10 cellular contexts compared by ENCODE assay signal in the genomic region with DNA sequence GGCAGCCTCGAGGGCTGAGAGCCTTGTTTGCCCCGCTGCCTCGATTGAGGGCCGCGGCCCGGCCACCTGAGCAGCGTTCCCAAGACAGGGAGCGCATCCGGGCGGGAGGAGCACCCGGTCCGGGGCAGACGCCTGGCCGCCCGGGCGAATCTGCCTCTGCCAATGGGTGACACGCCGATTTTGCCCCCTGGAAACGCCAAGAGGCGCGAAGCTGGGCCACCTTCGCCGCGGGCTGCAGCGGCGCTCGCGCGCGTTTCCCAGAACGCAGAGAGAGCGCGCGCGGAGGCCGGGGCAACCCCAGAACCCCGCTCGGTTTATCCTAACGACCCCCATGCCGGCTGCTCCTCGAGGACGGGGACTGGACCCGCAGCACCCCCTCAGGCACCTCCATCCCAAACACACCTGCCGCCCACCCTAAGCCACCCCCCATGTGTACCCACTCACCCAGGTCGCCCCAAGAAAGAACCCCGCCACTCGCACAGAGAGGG. TPM values are rescaled to one million over a fixed set of nuclear protein-coding genes. Genes with fewer than 3 reads are reported as not detected.
DNase-seq lines count a peak whose midpoint lies in the region; ATAC-seq, FAIRE-seq and TF ChIP-seq lines count a peak whose summit lies in the region.
"Had no signal": no experiment of that assay in that cellular context is flagged by ENCODE, and none has a peak within 500 bp of the region (broad histone marks: within the 10 kb centered on the region; RNA-seq: fewer than 3 reads in every experiment).

No MANE protein-coding gene starts in this region.

- no peaks in the 10 kb centered on the region for H3K79me1 ChIP-seq in H9 (ENCODE audit: insufficient read depth, low read depth, low read length, poor library complexity, severe bottlenecking)

- no peak for FAIRE-seq in A549 (lab: Jason Lieb, UNC)

- H2AFZ ChIP-seq in H9 (ENCODE audit: low read length) = no peak overlapping the region

- peaks cover 5% of the 10 kb centered on the region; the same call in 1 of the 2 replicates for H3K27me3 ChIP-seq in H9 (ENCODE audit: insufficient read depth, low read length)
- H3K27me3 ChIP-seq in naive thymus-derived CD4-positive, alpha-beta T cell (ENCODE audit: control insufficient read depth in 2 of 2, insufficient read depth in 2 of 2, low read length in 2 of 2) = peaks cover 0 to 2% of the 10 kb centered on the region in 2 donors

- 0% methylated on average over 2 of the region's 47 CpGs for WGBS in A549 (ENCODE audit: missing lambda C conversion rate)
- WGBS in H9 (ENCODE audit: extremely low coverage, insufficient read length, low lambda C conversion rate) = no CpG with 5 or more reads among the region's 47 CpGs

- TF ChIP-seq CTCF in A549 (IDR thresholded peaks at IDR 0.05) = no peak
- TF ChIP-seq CTCF in H9 (conservative IDR thresholded peaks at IDR 0.05) = no peak
- TF ChIP-seq CTCF in cardiac fibroblast (IDR thresholded peaks at IDR 0.05; ENCODE audit: low read depth, low read length) = no peak

- no peak overlapping the region for H3K18ac ChIP-seq in H9 (ENCODE audit: insufficient read length, low read depth, low read length)

- H3K36me3 ChIP-seq in naive thymus-derived CD4-positive, alpha-beta T cell (ENCODE audit: control insufficient read depth in 2 of 3, insufficient read depth in 3 of 3, low read length in 3 of 3) = no peaks in the 10 kb centered on the region
- H3K36me3 ChIP-seq: left lung had no signal

- peaks cover 2 to 10% (median 2%) of the 10 kb centered on the region in 3 experiments; a peak in 3 of 7 replicates for H3K36me3 Mint-ChIP-seq in H9 (ENCODE audit: insufficient read depth in 1 of 3, low read depth in 3 of 3)
- H3K36me3 Mint-ChIP-seq in naive thymus-derived CD4-positive, alpha-beta T cell = peaks cover 0 to 7% (median 0%) of the 10 kb centered on the region in 5 donors

- H2BK12ac ChIP-seq in H9 (ENCODE audit: insufficient read length, low read depth, low read length) = no peak overlapping the region

- TF ChIP-seq RAD21 in A549 (conservative IDR thresholded peaks at IDR 0.05 in 1 of 2, IDR thresholded peaks at IDR 0.05 in 1 of 2) = no peak

- H4K91ac ChIP-seq in H9 (ENCODE audit: insufficient read length, low read depth, low read length) = no peak overlapping the region

- H3K9me3 Mint-ChIP-seq in H9 = peaks cover 56 to 67% of the 10 kb centered on the region in 2 experiments
- H3K9me3 Mint-ChIP-seq in naive thymus-derived CD4-positive, alpha-beta T cell = no peaks in the 10 kb centered on the region

- H3K4me3 ChIP-seq in A549 (peak overlapping the region; percentile 74), cardiac fibroblast (replicated peaks in 1 of 2; ENCODE audit: low read depth in 2 of 2, low read length in 2 of 2) (peak overlapping the region; percentile 31 to 35)
- no peak overlapping the region for H3K4me3 ChIP-seq in naive thymus-derived CD4-positive, alpha-beta T cell (ENCODE audit: low read length)

- intact Hi-C loops in naive thymus-derived CD4-positive, alpha-beta T cell (cut with micrococcal nuclease) = no loop called here

- CTCF ChIA-PET in A549 (lab: Yijun Ruan, JAX) = no interaction called here
- CTCF ChIA-PET in naive thymus-derived CD4-positive, alpha-beta T cell (lab: Charles Lee) = no interaction called here

- TF ChIP-seq POLR2A in A549 (IDR thresholded peaks at IDR 0.05; ENCODE audit: low read length) = no peak

- no peaks in the 10 kb centered on the region for H3K79me2 ChIP-seq in H9 (ENCODE audit: insufficient read depth, low read length)

- H3T11ph ChIP-seq in H9 (ENCODE audit: low read length) = no peak overlapping the region

- H3K27ac ChIP-seq in A549 = peak overlapping the region; percentile 74 to 89
- no peak overlapping the region for H3K27ac ChIP-seq in H9 (ENCODE audit: insufficient read length, low read depth, low read length)
- no peak overlapping the region for H3K27ac ChIP-seq in naive thymus-derived CD4-positive, alpha-beta T cell (ENCODE audit: low read depth, low read length)
- H3K27ac ChIP-seq: KMS-11, left lung had no signal

- no peak overlapping the region for H3K27ac Mint-ChIP-seq in H9
- no peak overlapping the region for H3K27ac Mint-ChIP-seq in naive thymus-derived CD4-positive, alpha-beta T cell

- no peak overlapping the region for H2BK15ac ChIP-seq in H9 (ENCODE audit: low read depth, low read length)

- no peak overlapping the region for H3K9ac ChIP-seq in H9 (ENCODE audit: extremely low read depth, insufficient read length, low read length)
- H3K9ac ChIP-seq: KMS-11 had no signal

- no peak overlapping the region for H4K5ac ChIP-seq in H9 (ENCODE audit: insufficient read length, low read depth, low read length)

- ATAC-seq in A549 = peak; percentile 47 to 65; a peak in 4 of 6 replicates
- no peak for ATAC-seq in naive thymus-derived CD4-positive, alpha-beta T cell
- ATAC-seq in HG02981 (IDR thresholded peaks at IDR 0.05; ENCODE audit: unreplicated experiment) = no peak

- TF ChIP-seq EP300 in A549 (IDR thresholded peaks at IDR 0.05) = no peak

- POLR2A ChIA-PET in A549 (lab: Yijun Ruan, JAX) = no interaction called here
- POLR2A ChIA-PET in naive thymus-derived CD4-positive, alpha-beta T cell (lab: Charles Lee) = no interaction called here

- no peak overlapping the region for H3K23ac ChIP-seq in H9 (ENCODE audit: insufficient read length, low read depth, low read length)

- no peak overlapping the region for H4K8ac ChIP-seq in H9 (replicated peaks; ENCODE audit: insufficient read length, low read depth, low read length)

- no peak overlapping the region for H2AK5ac ChIP-seq in H9 (ENCODE audit: insufficient read length, low read length)

- no peak overlapping the region for H2BK120ac ChIP-seq in H9 (ENCODE audit: low read depth, low read length, poor library complexity, severe bottlenecking)

- no peak overlapping the region for H2BK5ac ChIP-seq in H9 (ENCODE audit: insufficient read length, low read length)

- H3K23me2 ChIP-seq in H9 (ENCODE audit: insufficient read length, low read depth, low read length, poor library complexity, severe bottlenecking) = no peaks in the 10 kb centered on the region

- H3K27me3 Mint-ChIP-seq in H9 (ENCODE audit: low read depth) = peaks cover 43% of the 10 kb centered on the region
- peaks cover 12 to 38% (median 18%) of the 10 kb centered on the region in 5 donors for H3K27me3 Mint-ChIP-seq in naive thymus-derived CD4-positive, alpha-beta T cell

- peaks cover 0 to 8% of the 10 kb centered on the region in 2 experiments; a peak in 2 of 4 replicates for H3K4me1 Mint-ChIP-seq in H9
- peaks cover 0 to 17% (median 5%) of the 10 kb centered on the region in 7 donors for H3K4me1 Mint-ChIP-seq in naive thymus-derived CD4-positive, alpha-beta T cell

- H4K20me1 ChIP-seq in H9 (ENCODE audit: control insufficient read depth, insufficient read depth, insufficient read length) = no peaks in the 10 kb centered on the region

- no peak overlapping the region for H3K14ac ChIP-seq in H9 (ENCODE audit: insufficient read depth, low read length)

- H3K4me2 ChIP-seq in A549 = peak overlapping the region; percentile 98
- peak overlapping the region; percentile 34 for H3K4me2 ChIP-seq in H9 (ENCODE audit: insufficient read depth, insufficient read length, low read length)
- H3K4me2 ChIP-seq: KMS-11 had no signal

- H2BK20ac ChIP-seq in H9 (ENCODE audit: low read depth, low read length, poor library complexity, severe bottlenecking) = no peak overlapping the region

- H3K4ac ChIP-seq in H9 (ENCODE audit: low read depth, low read length) = no peak overlapping the region

- H3K56ac ChIP-seq in H9 (ENCODE audit: insufficient read length, low read depth, low read length) = no peak overlapping the region

- H3K4me3 Mint-ChIP-seq in H9 = peak overlapping the region; percentile 56 to 79
- peak overlapping the region in 8 of 10 donors; percentile 35 to 71 (median 56) for H3K4me3 Mint-ChIP-seq in naive thymus-derived CD4-positive, alpha-beta T cell

- H3K9me3 ChIP-seq in A549 (no peaks in the 10 kb centered on the region), H9 (ENCODE audit: control insufficient read depth, low read depth, low read length) (peaks cover 10% of the 10 kb centered on the region)
- H3K9me3 ChIP-seq in naive thymus-derived CD4-positive, alpha-beta T cell (ENCODE audit: control insufficient read depth in 2 of 3, low read length in 3 of 3) = no peaks in the 10 kb centered on the region
- H3K9me3 ChIP-seq: left lung had no signal

- DNase-seq in A549 (ENCODE audit: low read depth in 1 of 2, low spot score in 1 of 2) = peak in 1 of 2 experiments; percentile 11
- DNase-seq in H9 = peak; percentile 33
- no peak for DNase-seq in cardiac fibroblast (ENCODE audit: low read depth in 2 of 2)
- DNase-seq in naive thymus-derived CD4-positive, alpha-beta T cell = no peak
- DNase-seq in NCI-H446 treated with DMSO at 0.1 percent for 48 hours (lab: John Stamatoyannopoulos, UW) = no peak
- DNase-seq in SKM-1 treated with dmso at 0.1 percent for 144 hours (lab: John Stamatoyannopoulos, UW; ENCODE audit: unreplicated experiment) = no peak
- no peak for DNase-seq in HT-29 (ENCODE audit: low spot score)

- peaks cover 6% of the 10 kb centered on the region; the same call in 1 of the 3 replicates for H3K4me1 ChIP-seq in A549
- H3K4me1 ChIP-seq in H9 (ENCODE audit: insufficient read depth, low read length) = no peaks in the 10 kb centered on the region
- H3K4me1 ChIP-seq in naive thymus-derived CD4-positive, alpha-beta T cell (ENCODE audit: control insufficient read depth in 2 of 2, insufficient read depth in 2 of 2, low read length in 2 of 2) = peaks cover 0 to 3% of the 10 kb centered on the region in 2 donors

RNA-seq across cellular contexts. Expression of a gene that starts 0.6 kb away (rescaled TPM):
- polyA plus RNA-seq in A549 (2011; rRNA removed) = 10.1 and 11.6 TPM in 2 replicates
- polyA plus RNA-seq in A549 (2012; cell fraction: cytosol; rRNA removed) = 6.4 and 7.6 TPM in 2 replicates
- 6.1 and 8.0 TPM in 2 replicates for polyA plus RNA-seq in A549 (2012; cell fraction: nucleus; rRNA removed)
- 9.4 to 10.1 TPM (median 10.1 TPM) in 3 replicates for polyA plus RNA-seq in A549 (2017; fragmentation: RNase III; extraction: RNeasy Plus Mini Kit Qiagen cat#74134 plus additional on column Dnase treatment)
- polyA minus RNA-seq in A549 (2011; rRNA and poly(A)+ RNA removed) = 3.6 and 4.1 TPM in 2 replicates
- total RNA-seq in H9 (2021) = 1.9 and 2.4 TPM in 2 replicates
- total RNA-seq in naive thymus-derived CD4-positive, alpha-beta T cell = under 1 TPM in 4 of 5 experiments, not detected in 1; 0.13 to 0.22 (median 0.16) TPM
- polyA plus RNA-seq in naive thymus-derived CD4-positive, alpha-beta T cell = under 1 TPM in 1 of 2 donors, not detected in 1; 0.14 TPM
- 0.03 TPM in 1 of 2 replicates, not detected in the other for total RNA-seq in HT-29 (2014; rRNA removed; shearing (Covaris generic))

RNA-seq across cellular contexts. Expression of a gene that starts 25.5 kb away (rescaled TPM):
- polyA plus RNA-seq in A549 (2011; rRNA removed) = 112 and 203 TPM in 2 replicates
- polyA plus RNA-seq in A549 (2012; cell fraction: cytosol; rRNA removed) = 20.3 and 26.1 TPM in 2 replicates
- 8.5 and 15.0 TPM in 2 replicates for polyA plus RNA-seq in A549 (2012; cell fraction: nucleus; rRNA removed)
- polyA plus RNA-seq in A549 (2017; fragmentation: RNase III; extraction: RNeasy Plus Mini Kit Qiagen cat#74134 plus additional on column Dnase treatment) = 127 to 134 TPM (median 128 TPM) in 3 replicates
- polyA minus RNA-seq in A549 (2011; rRNA and poly(A)+ RNA removed) = 16.1 and 16.4 TPM in 2 replicates
- 158 and 167 TPM in 2 replicates for total RNA-seq in H9 (2021)
- total RNA-seq in naive thymus-derived CD4-positive, alpha-beta T cell = 10 to 100 TPM; 40.2 to 67.5 (median 51.6) TPM
- polyA plus RNA-seq in naive thymus-derived CD4-positive, alpha-beta T cell = 100 to 1,000 TPM in 1 of 2 donors, 10 to 100 TPM in 1; 94.4 to 133 TPM
- total RNA-seq in HT-29 (2014; rRNA removed; shearing (Covaris generic)) = 45.2 and 45.8 TPM in 2 replicates

Comparison
In these comparisons a context has a peak if more than half of its experiments do, and no peak if none do; other contexts are left out.
1. ATAC-seq: peak in A549 (2 of 2); none in naive thymus-derived CD4-positive, alpha-beta T cell (single experiment) and HG02981 (single experiment).
2. H3K27ac ChIP-seq: peak in A549 (2 of 2); none in H9 (single experiment) and naive thymus-derived CD4-positive, alpha-beta T cell (single experiment).